In genomic region chr11:1226981-1227550, GRCh38 we compare ENCODE assay signal across 14 cellular contexts. TPM values are rescaled to one million over a fixed set of nuclear protein-coding genes. Genes with fewer than 3 reads are reported as not detected.
DNase-seq lines count a peak whose midpoint lies in the region; ATAC-seq and TF ChIP-seq lines count a peak whose summit lies in the region.
"Had no signal": no experiment of that assay in that cellular context is flagged by ENCODE, and none has a peak within 500 bp of the region (broad histone marks: within the 10 kb centered on the region; RNA-seq: fewer than 3 reads in every experiment).

No MANE protein-coding gene starts in this region.

- no peaks in the 10 kb centered on the region for H3K9me3 Mint-ChIP-seq in activated CD4-positive, alpha-beta T cell treated with anti-CD3 and anti-CD28 coated beads, Interleukin-2, amount 10 ng/mL, durations not matched to agents 24 days and 14 days

- no peak overlapping the region for H3K27ac ChIP-seq in right cardiac atrium (ENCODE audit: low read length)
- H3K27ac ChIP-seq in psoas muscle = no peak overlapping the region
- H3K27ac ChIP-seq: SK-N-MC had no signal

- H3K27me3 Mint-ChIP-seq in activated CD4-positive, alpha-beta T cell treated with anti-CD3 and anti-CD28 coated beads, Interleukin-2, amount 10 ng/mL, durations not matched to agents 24 days and 14 days = no peaks in the 10 kb centered on the region

- H3K27ac Mint-ChIP-seq in activated CD4-positive, alpha-beta T cell treated with anti-CD3 and anti-CD28 coated beads, Interleukin-2, amount 10 ng/mL, durations not matched to agents 24 days and 14 days = no peak overlapping the region

- no peak overlapping the region for H3K4me3 Mint-ChIP-seq in activated CD4-positive, alpha-beta T cell treated with anti-CD3 and anti-CD28 coated beads, Interleukin-2, amount 10 ng/mL, durations not matched to agents 24 days and 14 days

- H3K9me3 ChIP-seq in right cardiac atrium (ENCODE audit: control insufficient read depth, low read length) (no peaks in the 10 kb centered on the region), psoas muscle (no peaks in the 10 kb centered on the region)

- TF ChIP-seq CTCF in psoas muscle (IDR thresholded peaks at IDR 0.05) = no peak

- H3K36me3 ChIP-seq in psoas muscle (ENCODE audit: insufficient read depth in 1 of 2, low read depth in 1 of 2) = no peaks in the 10 kb centered on the region

- H3K27me3 ChIP-seq in right cardiac atrium (ENCODE audit: control insufficient read depth, insufficient read depth) (no peaks in the 10 kb centered on the region), psoas muscle (ENCODE audit: insufficient read depth in 3 of 3, low read length in 2 of 3) (peaks cover 0 to 80% (median 7%) of the 10 kb centered on the region in 3 donors)

- in situ Hi-C loops in SK-MEL-5 (cut with HindIII; ENCODE audit: low pct_unique_long_range_greater_than_20kb, low sequenced_read_pairs) = no loop called here

- H3K36me3 Mint-ChIP-seq in activated CD4-positive, alpha-beta T cell treated with anti-CD3 and anti-CD28 coated beads, Interleukin-2, amount 10 ng/mL, durations not matched to agents 24 days and 14 days (ENCODE audit: low read depth) = no peaks in the 10 kb centered on the region

- intact Hi-C loops in right cardiac atrium (cut with DNase I) = no loop called here
- intact Hi-C loops in psoas muscle (cut with DNase I) = no loop called here
- intact Hi-C loops in activated CD4-positive, alpha-beta T cell treated with anti-CD3 and anti-CD28 coated beads, Interleukin-2, amount 10 ng/mL, durations not matched to agents 24 days and 14 days (cut with micrococcal nuclease) = no loop called here

- ATAC-seq in right cardiac atrium = no peak
- ATAC-seq in psoas muscle = no peak

- H3K4me3 ChIP-seq in right cardiac atrium (ENCODE audit: low read length) = no peak overlapping the region
- H3K4me3 ChIP-seq in psoas muscle = no peak overlapping the region
- H3K4me3 ChIP-seq: SK-N-MC had no signal

- WGBS in right cardiac atrium = 59% methylated on average over 23 of the region's 23 CpGs
- WGBS in psoas muscle, 3 donors = 46 to 54% (median 52%) methylated on average over 21 to 23 of the region's 23 CpGs

- no peaks in the 10 kb centered on the region for H3K4me1 Mint-ChIP-seq in activated CD4-positive, alpha-beta T cell treated with anti-CD3 and anti-CD28 coated beads, Interleukin-2, amount 10 ng/mL, durations not matched to agents 24 days and 14 days

- DNase-seq in DMS 273 (lab: John Stamatoyannopoulos, UW; ENCODE audit: unreplicated experiment) = peak; percentile 43
- no peak for DNase-seq in DMS 273 treated with DMSO at 0.1 percent for 48 hours (lab: John Stamatoyannopoulos, UW)
- DNase-seq in SK-MEL-5 (ENCODE audit: low read depth, low spot score) = peak; percentile 22
- peak; percentile 15 to 49 (median 35) for DNase-seq in right cardiac atrium
- peak; percentile 15 to 51 for DNase-seq in psoas muscle
- DNase-seq in activated CD4-positive, alpha-beta T cell treated with anti-CD3 and anti-CD28 coated beads, Interleukin-2, amount 10 ng/mL, durations not matched to agents 24 days and 14 days = no peak
- DNase-seq in central memory CD4-positive, alpha-beta T cell = no peak
- DNase-seq in middle frontal gyrus (ENCODE audit: extremely low spot score, low spot score) = no peak
- DNase-seq: activated naive CD4-positive, alpha-beta T cell; MV-4-11; NCI-H524 had no signal

- H3K4me1 ChIP-seq in right cardiac atrium (ENCODE audit: control insufficient read depth, insufficient read depth, low read length) = no peaks in the 10 kb centered on the region
- H3K4me1 ChIP-seq in psoas muscle = no peaks in the 10 kb centered on the region

RNA-seq across cellular contexts. Expression of gene MUC5B, which starts 4.2 kb away (rescaled TPM):
- 0.21 and 0.35 TPM in 2 replicates for total RNA-seq in SK-MEL-5 (2014; rRNA removed; shearing (Covaris generic))
- 0.04 and 0.06 TPM in 2 replicates for polyA plus RNA-seq in SK-MEL-5 (2015; cell fraction: cytosol; rRNA removed)
- 1.3 and 2.0 TPM in 2 replicates for polyA plus RNA-seq in SK-MEL-5 (2015; cell fraction: nucleus; rRNA removed)
- total RNA-seq in right cardiac atrium (not detected), psoas muscle (under 1 TPM in 3 of 4 donors, not detected in 1; 0.02 to 0.41 (median 0.20) TPM)
- polyA plus RNA-seq in right cardiac atrium (under 0.01 TPM), psoas muscle (under 1 TPM in 1 of 3 donors, not detected in 2; under 0.01 TPM)
- not detected in 2 replicates for total RNA-seq in activated CD4-positive, alpha-beta T cell treated with anti-CD3 and anti-CD28 coated beads, Interleukin-2, amount 10 ng/mL, durations not matched to agents 24 days and 14 days
- total RNA-seq: A172, glomerular endothelial cell had no signal

Comparison
In these comparisons a context has a peak if more than half of its experiments do, and no peak if none do; other contexts are left out.
1. DNase-seq: peak in DMS 273 (single experiment), SK-MEL-5 (single experiment), right cardiac atrium (3 of 3) and psoas muscle (2 of 2); none in DMS 273 treated with DMSO at 0.1 percent for 48 hours (single experiment), activated CD4-positive, alpha-beta T cell treated with anti-CD3 and anti-CD28 coated beads, Interleukin-2, amount 10 ng/mL, durations not matched to agents 24 days and 14 days (single experiment), central memory CD4-positive, alpha-beta T cell (single experiment) and middle frontal gyrus (single experiment).